In genomic region chr17:19362293-19363113, GRCh38 we compare ENCODE assay signal across 8 cellular contexts. TPM values are rescaled to one million over a fixed set of nuclear protein-coding genes. Genes with fewer than 3 reads are reported as not detected.
DNase-seq lines count a peak whose midpoint lies in the region; ATAC-seq, FAIRE-seq and TF ChIP-seq lines count a peak whose summit lies in the region.

B9D1 (minus strand) TSS chr17:19362723; CDS start chr17:19362569, 154 bp downstream.

- no peaks in the 10 kb centered on the region for H3K9me1 ChIP-seq in keratinocyte (ENCODE audit: control insufficient read depth, extremely low read depth, insufficient read depth, low read length)

- dilution Hi-C loops in keratinocyte (cut with MboI; ENCODE audit: extremely low pct_ligation_motif_present, low sequenced_read_pairs), result loop anchor here (5.0 to 25.0 kb wide), 2 partner anchors 95 to 300 kb away; no protein-coding TSS in a partner anchor

- H3K27ac ChIP-seq in keratinocyte (ENCODE audit: control insufficient read depth, insufficient read depth, low read length), result peak within 1 kb of the TSS; percentile 79

- peak within 1 kb of the TSS; percentile 85 for H3K9ac ChIP-seq in keratinocyte (ENCODE audit: control insufficient read depth, extremely low read depth, insufficient read depth, low read length)

- H3K79me2 ChIP-seq in keratinocyte (ENCODE audit: control insufficient read depth, insufficient read depth, low read length), result peaks cover 2% of the 10 kb centered on the region

- peaks cover 0 to 5% of the 10 kb centered on the region in 2 experiments for H3K36me3 ChIP-seq in keratinocyte (ENCODE audit: control insufficient read depth in 2 of 2, extremely low read depth in 1 of 2, insufficient read depth in 2 of 2, low read length in 2 of 2)

- TF ChIP-seq CTCF in keratinocyte (optimal IDR thresholded peaks at IDR 0.05 in 1 of 3, IDR thresholded peaks at IDR 0.05 in 1 of 3, conservative IDR thresholded peaks at IDR 0.05 in 1 of 3; ENCODE audit: extremely low read depth in 1 of 3, insufficient read depth in 2 of 3, low read length in 3 of 3), result peak; percentile 88 to 99 (median 98)

- peaks cover 12% of the 10 kb centered on the region for H3K4me1 ChIP-seq in keratinocyte (ENCODE audit: control insufficient read depth, extremely low read depth, insufficient read depth, low read length)

- H3K4me2 ChIP-seq in keratinocyte (ENCODE audit: control insufficient read depth, extremely low read depth, insufficient read depth, low read depth, low read length), result peak within 1 kb of the TSS; percentile 88

- H2AFZ ChIP-seq in keratinocyte (ENCODE audit: control insufficient read depth, low read length), result peak within 1 kb of the TSS; percentile 99

- H3K9me3 ChIP-seq in keratinocyte (ENCODE audit: control insufficient read depth, low read depth, low read length), result no peaks in the 10 kb centered on the region

- peak; percentile 82 for ATAC-seq in GM18868 (IDR thresholded peaks at IDR 0.05; ENCODE audit: unreplicated experiment)
- ATAC-seq in HG03135 (IDR thresholded peaks at IDR 0.05; ENCODE audit: unreplicated experiment), result peak; percentile 78
- ATAC-seq in activated CD4-positive, CD25-positive, alpha-beta regulatory T cell treated with anti-CD3 and anti-CD28 coated beads, Interleukin-2, amount 50 U/mL, for 24 hours, result peak; percentile 85 to 87

- H3K4me3 ChIP-seq in keratinocyte (ENCODE audit: control insufficient read depth in 2 of 3, extremely low read depth in 1 of 3, insufficient read depth in 2 of 3, low read depth in 1 of 3, low read length in 3 of 3), result peak within 1 kb of the TSS; percentile 68 to 90 (median 85)

- peak; percentile 88 for FAIRE-seq in keratinocyte (lab: Jason Lieb, UNC)

- DNase-seq in AG08395 (ENCODE audit: low spot score) (peak; percentile 98), NCI-H2227 treated with DMSO at 0.1 percent for 48 hours (lab: John Stamatoyannopoulos, UW) (peak; percentile 85), cerebellum (ENCODE audit: low spot score) (peak; percentile 99), keratinocyte (ENCODE audit: low read depth, low spot score) (peak; percentile 68)
- peak; percentile 93 to 95 for DNase-seq in stimulated activated CD4-positive, alpha-beta T cell treated with anti-CD3 and anti-CD28 coated beads, Interleukin-15, amount 100 ng/mL, for 1 hour (ENCODE audit: low read depth in 1 of 2, low spot score in 1 of 2)

- H4K20me1 ChIP-seq in keratinocyte (ENCODE audit: control insufficient read depth, extremely low read depth, insufficient read depth, low read length), result no peaks in the 10 kb centered on the region

- H3K27me3 ChIP-seq in keratinocyte (ENCODE audit: control insufficient read depth, extremely low read depth, insufficient read depth, low read length), result no peaks in the 10 kb centered on the region

RNA-seq across cellular contexts. Expression of gene B9D1, which starts in this region (rescaled TPM):
- total RNA-seq in cerebellum, result 13.8 TPM
- polyA plus RNA-seq in keratinocyte, result 27.1 to 31.7 TPM (median 30.3 TPM) in 3 replicates
- polyA plus RNA-seq in keratinocyte (2011; ENCODE audit: low read depth), result 2.7 TPM
- polyA plus RNA-seq in keratinocyte (2011; cell fraction: cytosol; rRNA removed), result 21.7 and 33.7 TPM in 2 replicates
- polyA plus RNA-seq in keratinocyte (2011; cell fraction: nucleus; rRNA removed), result 17.1 and 23.4 TPM in 2 replicates
- 8.4 and 21.4 TPM in 2 replicates for polyA plus RNA-seq in keratinocyte (2012; ENCODE audit: low replicate concordance)
- 14.9 to 31.9 TPM (median 26.9 TPM) in 3 replicates for polyA minus RNA-seq in keratinocyte
- polyA minus RNA-seq in keratinocyte (2011; cell fraction: cytosol; rRNA and poly(A)+ RNA removed), result 18.2 TPM
- 8.0 and 8.7 TPM in 2 replicates for polyA minus RNA-seq in keratinocyte (2011; cell fraction: nucleus; rRNA and poly(A)+ RNA removed)

Comparison
In these comparisons a context has a peak if more than half of its experiments do, and no peak if none do; other contexts are left out.
1. Peak in every context shown above with its lines: DNase-seq, ATAC-seq, H3K4me3 ChIP-seq and H3K27ac ChIP-seq.